Comparison of ENCODE assay signal across 1 cellular context in the genomic region with DNA sequence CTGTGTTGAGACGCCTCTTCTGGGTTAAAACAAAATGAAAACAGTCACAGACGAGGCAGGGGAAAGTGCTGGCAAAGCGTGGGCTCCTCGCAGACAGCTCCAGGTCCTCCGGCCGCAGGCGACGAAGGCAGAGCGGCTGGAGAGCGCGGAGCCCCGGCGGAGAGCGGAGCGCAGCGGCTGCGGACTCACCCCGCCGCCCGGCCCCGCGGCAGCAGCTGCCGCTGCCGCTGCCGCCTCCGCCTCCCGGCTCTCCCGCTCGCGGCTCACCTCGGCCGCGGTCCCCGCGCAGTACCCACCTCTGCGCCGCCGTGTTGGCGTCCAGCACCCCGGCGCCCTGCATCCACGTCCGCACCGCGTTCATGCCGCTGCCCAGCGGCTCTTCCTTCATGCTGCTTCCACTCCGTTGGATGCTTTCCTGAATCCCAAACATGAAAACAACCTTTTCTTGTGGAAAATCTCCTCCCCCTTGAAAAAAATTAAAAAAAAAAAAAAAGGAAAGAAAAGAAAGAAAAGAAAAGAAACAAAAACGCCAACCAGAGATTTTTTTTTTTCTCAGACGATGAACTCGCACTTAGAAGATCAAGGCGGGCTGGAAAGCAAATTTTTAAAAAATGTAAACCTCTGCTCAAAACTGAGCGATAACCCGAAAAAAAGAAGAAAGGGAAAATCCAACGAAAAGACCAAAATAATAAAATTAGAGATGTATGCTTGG.
TF ChIP-seq lines count a peak whose summit lies in the region.

No MANE protein-coding gene starts in this region.

TF ChIP-seq in K562, 482 proteins besides CTCF, POLR2A, EP300 and RAD21 (continued from another document and continues in another):
- TF ChIP-seq, protein P1, sequence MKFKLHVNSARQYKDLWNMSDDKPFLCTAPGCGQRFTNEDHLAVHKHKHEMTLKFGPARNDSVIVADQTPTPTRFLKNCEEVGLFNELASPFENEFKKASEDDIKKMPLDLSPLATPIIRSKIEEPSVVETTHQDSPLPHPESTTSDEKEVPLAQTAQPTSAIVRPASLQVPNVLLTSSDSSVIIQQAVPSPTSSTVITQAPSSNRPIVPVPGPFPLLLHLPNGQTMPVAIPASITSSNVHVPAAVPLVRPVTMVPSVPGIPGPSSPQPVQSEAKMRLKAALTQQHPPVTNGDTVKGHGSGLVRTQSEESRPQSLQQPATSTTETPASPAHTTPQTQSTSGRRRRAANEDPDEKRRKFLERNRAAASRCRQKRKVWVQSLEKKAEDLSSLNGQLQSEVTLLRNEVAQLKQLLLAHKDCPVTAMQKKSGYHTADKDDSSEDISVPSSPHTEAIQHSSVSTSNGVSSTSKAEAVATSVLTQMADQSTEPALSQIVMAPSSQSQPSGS (CRISPR knock-in tag; IDR thresholded peaks at IDR 0.05) = no peak
- TF ChIP-seq, protein P2, sequence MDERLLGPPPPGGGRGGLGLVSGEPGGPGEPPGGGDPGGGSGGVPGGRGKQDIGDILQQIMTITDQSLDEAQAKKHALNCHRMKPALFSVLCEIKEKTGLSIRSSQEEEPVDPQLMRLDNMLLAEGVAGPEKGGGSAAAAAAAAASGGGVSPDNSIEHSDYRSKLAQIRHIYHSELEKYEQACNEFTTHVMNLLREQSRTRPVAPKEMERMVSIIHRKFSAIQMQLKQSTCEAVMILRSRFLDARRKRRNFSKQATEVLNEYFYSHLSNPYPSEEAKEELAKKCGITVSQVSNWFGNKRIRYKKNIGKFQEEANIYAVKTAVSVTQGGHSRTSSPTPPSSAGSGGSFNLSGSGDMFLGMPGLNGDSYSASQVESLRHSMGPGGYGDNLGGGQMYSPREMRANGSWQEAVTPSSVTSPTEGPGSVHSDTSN (CRISPR knock-in tag; IDR thresholded peaks at IDR 0.05; ENCODE audit: low read depth) = no peak
- TF ChIP-seq, protein P2 (tag; conservative IDR thresholded peaks at IDR 0.05; ENCODE audit: low read depth) = no peak
- TF ChIP-seq, protein P3, sequence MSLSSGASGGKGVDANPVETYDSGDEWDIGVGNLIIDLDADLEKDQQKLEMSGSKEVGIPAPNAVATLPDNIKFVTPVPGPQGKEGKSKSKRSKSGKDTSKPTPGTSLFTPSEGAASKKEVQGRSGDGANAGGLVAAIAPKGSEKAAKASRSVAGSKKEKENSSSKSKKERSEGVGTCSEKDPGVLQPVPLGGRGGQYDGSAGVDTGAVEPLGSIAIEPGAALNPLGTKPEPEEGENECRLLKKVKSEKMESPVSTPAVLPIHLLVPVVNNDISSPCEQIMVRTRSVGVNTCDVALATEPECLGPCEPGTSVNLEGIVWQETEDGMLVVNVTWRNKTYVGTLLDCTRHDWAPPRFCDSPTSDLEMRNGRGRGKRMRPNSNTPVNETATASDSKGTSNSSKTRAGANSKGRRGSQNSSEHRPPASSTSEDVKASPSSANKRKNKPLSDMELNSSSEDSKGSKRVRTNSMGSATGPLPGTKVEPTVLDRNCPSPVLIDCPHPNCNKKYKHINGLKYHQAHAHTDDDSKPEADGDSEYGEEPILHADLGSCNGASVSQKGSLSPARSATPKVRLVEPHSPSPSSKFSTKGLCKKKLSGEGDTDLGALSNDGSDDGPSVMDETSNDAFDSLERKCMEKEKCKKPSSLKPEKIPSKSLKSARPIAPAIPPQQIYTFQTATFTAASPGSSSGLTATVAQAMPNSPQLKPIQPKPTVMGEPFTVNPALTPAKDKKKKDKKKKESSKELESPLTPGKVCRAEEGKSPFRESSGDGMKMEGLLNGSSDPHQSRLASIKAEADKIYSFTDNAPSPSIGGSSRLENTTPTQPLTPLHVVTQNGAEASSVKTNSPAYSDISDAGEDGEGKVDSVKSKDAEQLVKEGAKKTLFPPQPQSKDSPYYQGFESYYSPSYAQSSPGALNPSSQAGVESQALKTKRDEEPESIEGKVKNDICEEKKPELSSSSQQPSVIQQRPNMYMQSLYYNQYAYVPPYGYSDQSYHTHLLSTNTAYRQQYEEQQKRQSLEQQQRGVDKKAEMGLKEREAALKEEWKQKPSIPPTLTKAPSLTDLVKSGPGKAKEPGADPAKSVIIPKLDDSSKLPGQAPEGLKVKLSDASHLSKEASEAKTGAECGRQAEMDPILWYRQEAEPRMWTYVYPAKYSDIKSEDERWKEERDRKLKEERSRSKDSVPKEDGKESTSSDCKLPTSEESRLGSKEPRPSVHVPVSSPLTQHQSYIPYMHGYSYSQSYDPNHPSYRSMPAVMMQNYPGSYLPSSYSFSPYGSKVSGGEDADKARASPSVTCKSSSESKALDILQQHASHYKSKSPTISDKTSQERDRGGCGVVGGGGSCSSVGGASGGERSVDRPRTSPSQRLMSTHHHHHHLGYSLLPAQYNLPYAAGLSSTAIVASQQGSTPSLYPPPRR (CRISPR knock-in tag; IDR thresholded peaks at IDR 0.05; ENCODE audit: borderline replicate concordance) = no peak
- TF ChIP-seq ZNF696 (CRISPR knock-in tag; conservative IDR thresholded peaks at IDR 0.05) (no peak), FOXK2 (conservative IDR thresholded peaks at IDR 0.05 in 1 of 2, IDR thresholded peaks at IDR 0.05 in 1 of 2; ENCODE audit: low read depth in 2 of 2) (no peak), ZFPM2 (CRISPR knock-in tag; IDR thresholded peaks at IDR 0.05) (no peak), ZFX (CRISPR knock-in tag; IDR thresholded peaks at IDR 0.05) (no peak), LARP7 (IDR thresholded peaks at IDR 0.05) (0 out of 2 replicates have a peak, but pooled peaks have one; percentile 25), ZSCAN29 (IDR thresholded peaks at IDR 0.05) (no peak), ZNF445 (CRISPR knock-in tag; IDR thresholded peaks at IDR 0.05; ENCODE audit: low read depth) (no peak), SIX5 (IDR thresholded peaks at IDR 0.05; ENCODE audit: borderline replicate concordance in 1 of 2, insufficient read depth in 1 of 2, low read depth in 1 of 2, low read length in 2 of 2) (no peak), ILK (tag; IDR thresholded peaks at IDR 0.05; ENCODE audit: borderline replicate concordance, low read depth) (no peak), EHMT2 (IDR thresholded peaks at IDR 0.05) (no peak), ZNF766 (CRISPR knock-in tag; conservative IDR thresholded peaks at IDR 0.05) (no peak), DIDO1 (tag; IDR thresholded peaks at IDR 0.05; ENCODE audit: low read depth) (no peak), U2AF2 (optimal IDR thresholded peaks at IDR 0.05; ENCODE audit: low read depth, low read length) (no peak), MTA2 (IDR thresholded peaks at IDR 0.05; ENCODE audit: low read depth) (no peak), HIVEP1 (CRISPR knock-in tag; IDR thresholded peaks at IDR 0.05) (no peak)
- TF ChIP-seq, protein P4, sequence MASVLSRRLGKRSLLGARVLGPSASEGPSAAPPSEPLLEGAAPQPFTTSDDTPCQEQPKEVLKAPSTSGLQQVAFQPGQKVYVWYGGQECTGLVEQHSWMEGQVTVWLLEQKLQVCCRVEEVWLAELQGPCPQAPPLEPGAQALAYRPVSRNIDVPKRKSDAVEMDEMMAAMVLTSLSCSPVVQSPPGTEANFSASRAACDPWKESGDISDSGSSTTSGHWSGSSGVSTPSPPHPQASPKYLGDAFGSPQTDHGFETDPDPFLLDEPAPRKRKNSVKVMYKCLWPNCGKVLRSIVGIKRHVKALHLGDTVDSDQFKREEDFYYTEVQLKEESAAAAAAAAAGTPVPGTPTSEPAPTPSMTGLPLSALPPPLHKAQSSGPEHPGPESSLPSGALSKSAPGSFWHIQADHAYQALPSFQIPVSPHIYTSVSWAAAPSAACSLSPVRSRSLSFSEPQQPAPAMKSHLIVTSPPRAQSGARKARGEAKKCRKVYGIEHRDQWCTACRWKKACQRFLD (CRISPR knock-in tag; IDR thresholded peaks at IDR 0.05) = no peak
- TF ChIP-seq, protein P5, sequence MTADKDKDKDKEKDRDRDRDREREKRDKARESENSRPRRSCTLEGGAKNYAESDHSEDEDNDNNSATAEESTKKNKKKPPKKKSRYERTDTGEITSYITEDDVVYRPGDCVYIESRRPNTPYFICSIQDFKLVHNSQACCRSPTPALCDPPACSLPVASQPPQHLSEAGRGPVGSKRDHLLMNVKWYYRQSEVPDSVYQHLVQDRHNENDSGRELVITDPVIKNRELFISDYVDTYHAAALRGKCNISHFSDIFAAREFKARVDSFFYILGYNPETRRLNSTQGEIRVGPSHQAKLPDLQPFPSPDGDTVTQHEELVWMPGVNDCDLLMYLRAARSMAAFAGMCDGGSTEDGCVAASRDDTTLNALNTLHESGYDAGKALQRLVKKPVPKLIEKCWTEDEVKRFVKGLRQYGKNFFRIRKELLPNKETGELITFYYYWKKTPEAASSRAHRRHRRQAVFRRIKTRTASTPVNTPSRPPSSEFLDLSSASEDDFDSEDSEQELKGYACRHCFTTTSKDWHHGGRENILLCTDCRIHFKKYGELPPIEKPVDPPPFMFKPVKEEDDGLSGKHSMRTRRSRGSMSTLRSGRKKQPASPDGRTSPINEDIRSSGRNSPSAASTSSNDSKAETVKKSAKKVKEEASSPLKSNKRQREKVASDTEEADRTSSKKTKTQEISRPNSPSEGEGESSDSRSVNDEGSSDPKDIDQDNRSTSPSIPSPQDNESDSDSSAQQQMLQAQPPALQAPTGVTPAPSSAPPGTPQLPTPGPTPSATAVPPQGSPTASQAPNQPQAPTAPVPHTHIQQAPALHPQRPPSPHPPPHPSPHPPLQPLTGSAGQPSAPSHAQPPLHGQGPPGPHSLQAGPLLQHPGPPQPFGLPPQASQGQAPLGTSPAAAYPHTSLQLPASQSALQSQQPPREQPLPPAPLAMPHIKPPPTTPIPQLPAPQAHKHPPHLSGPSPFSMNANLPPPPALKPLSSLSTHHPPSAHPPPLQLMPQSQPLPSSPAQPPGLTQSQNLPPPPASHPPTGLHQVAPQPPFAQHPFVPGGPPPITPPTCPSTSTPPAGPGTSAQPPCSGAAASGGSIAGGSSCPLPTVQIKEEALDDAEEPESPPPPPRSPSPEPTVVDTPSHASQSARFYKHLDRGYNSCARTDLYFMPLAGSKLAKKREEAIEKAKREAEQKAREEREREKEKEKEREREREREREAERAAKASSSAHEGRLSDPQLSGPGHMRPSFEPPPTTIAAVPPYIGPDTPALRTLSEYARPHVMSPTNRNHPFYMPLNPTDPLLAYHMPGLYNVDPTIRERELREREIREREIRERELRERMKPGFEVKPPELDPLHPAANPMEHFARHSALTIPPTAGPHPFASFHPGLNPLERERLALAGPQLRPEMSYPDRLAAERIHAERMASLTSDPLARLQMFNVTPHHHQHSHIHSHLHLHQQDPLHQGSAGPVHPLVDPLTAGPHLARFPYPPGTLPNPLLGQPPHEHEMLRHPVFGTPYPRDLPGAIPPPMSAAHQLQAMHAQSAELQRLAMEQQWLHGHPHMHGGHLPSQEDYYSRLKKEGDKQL (CRISPR knock-in tag; IDR thresholded peaks at IDR 0.05; ENCODE audit: borderline replicate concordance) = no peak
- TF ChIP-seq, protein P6, sequence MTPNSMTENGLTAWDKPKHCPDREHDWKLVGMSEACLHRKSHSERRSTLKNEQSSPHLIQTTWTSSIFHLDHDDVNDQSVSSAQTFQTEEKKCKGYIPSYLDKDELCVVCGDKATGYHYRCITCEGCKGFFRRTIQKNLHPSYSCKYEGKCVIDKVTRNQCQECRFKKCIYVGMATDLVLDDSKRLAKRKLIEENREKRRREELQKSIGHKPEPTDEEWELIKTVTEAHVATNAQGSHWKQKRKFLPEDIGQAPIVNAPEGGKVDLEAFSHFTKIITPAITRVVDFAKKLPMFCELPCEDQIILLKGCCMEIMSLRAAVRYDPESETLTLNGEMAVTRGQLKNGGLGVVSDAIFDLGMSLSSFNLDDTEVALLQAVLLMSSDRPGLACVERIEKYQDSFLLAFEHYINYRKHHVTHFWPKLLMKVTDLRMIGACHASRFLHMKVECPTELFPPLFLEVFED (CRISPR knock-in tag; conservative IDR thresholded peaks at IDR 0.05) = no peak
- TF ChIP-seq, protein P7, sequence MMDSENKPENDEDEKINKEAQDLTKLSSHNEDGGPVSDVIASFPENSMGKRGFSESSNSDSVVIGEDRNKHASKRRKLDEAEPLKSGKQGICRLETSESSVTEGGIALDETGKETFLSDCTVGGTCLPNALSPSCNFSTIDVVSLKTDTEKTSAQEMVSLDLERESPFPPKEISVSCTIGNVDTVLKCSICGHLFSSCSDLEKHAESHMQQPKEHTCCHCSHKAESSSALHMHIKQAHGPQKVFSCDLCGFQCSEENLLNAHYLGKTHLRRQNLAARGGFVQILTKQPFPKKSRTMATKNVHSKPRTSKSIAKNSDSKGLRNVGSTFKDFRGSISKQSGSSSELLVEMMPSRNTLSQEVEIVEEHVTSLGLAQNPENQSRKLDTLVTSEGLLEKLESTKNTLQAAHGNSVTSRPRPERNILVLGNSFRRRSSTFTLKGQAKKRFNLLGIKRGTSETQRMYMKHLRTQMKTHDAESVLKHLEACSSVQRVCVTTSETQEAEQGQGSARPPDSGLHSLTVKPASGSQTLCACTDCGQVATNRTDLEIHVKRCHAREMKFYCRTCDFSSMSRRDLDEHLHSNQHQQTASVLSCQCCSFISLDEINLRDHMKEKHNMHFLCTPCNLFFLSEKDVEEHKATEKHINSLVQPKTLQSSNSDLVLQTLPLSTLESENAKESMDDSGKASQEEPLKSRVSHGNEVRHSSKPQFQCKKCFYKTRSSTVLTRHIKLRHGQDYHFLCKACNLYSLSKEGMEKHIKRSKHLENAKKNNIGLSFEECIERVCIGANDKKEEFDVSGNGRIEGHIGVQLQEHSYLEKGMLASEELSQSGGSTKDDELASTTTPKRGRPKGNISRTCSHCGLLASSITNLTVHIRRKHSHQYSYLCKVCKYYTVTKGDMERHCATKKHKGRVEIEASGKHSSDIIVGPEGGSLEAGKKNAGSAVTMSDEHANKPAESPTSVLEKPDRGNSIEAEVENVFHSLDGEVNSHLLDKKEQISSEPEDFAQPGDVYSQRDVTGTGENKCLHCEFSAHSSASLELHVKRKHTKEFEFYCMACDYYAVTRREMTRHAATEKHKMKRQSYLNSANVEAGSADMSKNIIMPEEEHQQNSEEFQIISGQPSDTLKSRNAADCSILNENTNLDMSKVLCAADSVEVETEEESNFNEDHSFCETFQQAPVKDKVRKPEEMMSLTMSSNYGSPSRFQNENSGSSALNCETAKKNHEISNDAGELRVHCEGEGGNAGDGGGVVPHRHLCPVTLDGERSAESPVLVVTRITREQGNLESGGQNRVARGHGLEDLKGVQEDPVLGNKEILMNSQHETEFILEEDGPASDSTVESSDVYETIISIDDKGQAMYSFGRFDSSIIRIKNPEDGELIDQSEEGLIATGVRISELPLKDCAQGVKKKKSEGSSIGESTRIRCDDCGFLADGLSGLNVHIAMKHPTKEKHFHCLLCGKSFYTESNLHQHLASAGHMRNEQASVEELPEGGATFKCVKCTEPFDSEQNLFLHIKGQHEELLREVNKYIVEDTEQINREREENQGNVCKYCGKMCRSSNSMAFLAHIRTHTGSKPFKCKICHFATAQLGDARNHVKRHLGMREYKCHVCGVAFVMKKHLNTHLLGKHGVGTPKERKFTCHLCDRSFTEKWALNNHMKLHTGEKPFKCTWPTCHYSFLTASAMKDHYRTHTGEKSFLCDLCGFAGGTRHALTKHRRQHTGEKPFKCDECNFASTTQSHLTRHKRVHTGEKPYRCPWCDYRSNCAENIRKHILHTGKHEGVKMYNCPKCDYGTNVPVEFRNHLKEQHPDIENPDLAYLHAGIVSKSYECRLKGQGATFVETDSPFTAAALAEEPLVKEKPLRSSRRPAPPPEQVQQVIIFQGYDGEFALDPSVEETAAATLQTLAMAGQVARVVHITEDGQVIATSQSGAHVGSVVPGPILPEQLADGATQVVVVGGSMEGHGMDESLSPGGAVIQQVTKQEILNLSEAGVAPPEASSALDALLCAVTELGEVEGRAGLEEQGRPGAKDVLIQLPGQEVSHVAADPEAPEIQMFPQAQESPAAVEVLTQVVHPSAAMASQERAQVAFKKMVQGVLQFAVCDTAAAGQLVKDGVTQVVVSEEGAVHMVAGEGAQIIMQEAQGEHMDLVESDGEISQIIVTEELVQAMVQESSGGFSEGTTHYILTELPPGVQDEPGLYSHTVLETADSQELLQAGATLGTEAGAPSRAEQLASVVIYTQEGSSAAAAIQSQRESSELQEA (IDR thresholded peaks at IDR 0.05; ENCODE audit: low read depth) = no peak
